ENCODE assay signal across 23 cellular contexts in genomic region chr5:9869616-9870288, GRCh38.
DNase-seq lines count a peak whose midpoint lies in the region; TF ChIP-seq lines count a peak whose summit lies in the region.
"Had no signal": no experiment of that assay in that cellular context is flagged by ENCODE, and none has a peak within 500 bp of the region (broad histone marks: within the 10 kb centered on the region; RNA-seq: fewer than 3 reads in every experiment).

No MANE protein-coding gene starts in this region.

- H3K4me3 Mint-ChIP-seq in chondrocyte (ENCODE audit: unreplicated experiment): no peak overlapping the region
- H3K4me3 Mint-ChIP-seq: activated naive CD8-positive, alpha-beta T cell treated with anti-CD3 and anti-CD28 coated beads, Interleukin-2, amount 50 U/mL, for 24 hours had no signal

- peaks cover 14% of the 10 kb centered on the region for H3K36me3 Mint-ChIP-seq in chondrocyte (ENCODE audit: low read depth)

- H2AFZ ChIP-seq in hepatocyte: no peak overlapping the region

- H4K20me1 ChIP-seq in hepatocyte (ENCODE audit: insufficient read depth, poor library complexity, severe bottlenecking): no peaks in the 10 kb centered on the region

- H3K4me1 Mint-ChIP-seq in chondrocyte (ENCODE audit: low read depth): peaks cover 15% of the 10 kb centered on the region
- H3K4me1 Mint-ChIP-seq: activated naive CD8-positive, alpha-beta T cell treated with anti-CD3 and anti-CD28 coated beads, Interleukin-2, amount 50 U/mL, for 24 hours had no signal

- 78% methylated on average over 2 of the region's 2 CpGs for WGBS in hepatocyte (ENCODE audit: low lambda C conversion rate, missing lambda C conversion rate)

- no peaks in the 10 kb centered on the region for H3K27me3 Mint-ChIP-seq in chondrocyte (ENCODE audit: low read depth)
- H3K27me3 Mint-ChIP-seq: activated naive CD8-positive, alpha-beta T cell treated with anti-CD3 and anti-CD28 coated beads, Interleukin-2, amount 50 U/mL, for 24 hours had no signal

- peaks cover 33% of the 10 kb centered on the region for H3K9me3 Mint-ChIP-seq in chondrocyte (ENCODE audit: low read depth)

- H3K27me3 ChIP-seq in BE2C (no peaks in the 10 kb centered on the region), hepatocyte (no peaks in the 10 kb centered on the region)
- H3K27me3 ChIP-seq: dorsolateral prefrontal cortex, gastrocnemius medialis, tibial artery had no signal

- DNase-seq in AG20443 (ENCODE audit: low spot score) (peak; percentile 59), NCI-H226 (peak; percentile 72), chondrocyte (ENCODE audit: low spot score) (no peak), kidney glomerular epithelial cell (lab: John Stamatoyannopoulos, UW) (peak; percentile 68), BE2C (no peak), T-helper 9 cell (no peak), hepatocyte (ENCODE audit: low spot score) (no peak)
- DNase-seq in stimulated activated CD4-positive, alpha-beta T cell treated with anti-CD3 and anti-CD28 coated beads, Interleukin-15, amount 100 ng/mL, for 24 hours: no peak
- DNase-seq: activated CD4-positive, alpha-beta T cell treated with anti-CD3 and anti-CD28 coated beads, Interleukin-2, amount 50 U/mL, for 1 hour; activated naive CD8-positive, alpha-beta T cell treated with anti-CD3 and anti-CD28 coated beads, Interleukin-2, amount 50 U/mL, for 24 hours; activated T-cell treated with anti-CD3 and anti-CD28 coated beads, Interleukin-2, amount 50 U/mL, for 48 hours; DMS79 treated with DMSO at 0.1 percent for 48 hours; dorsolateral prefrontal cortex; gastrocnemius medialis; NCI-H1694 treated with DMSO at 0.1 percent for 48 hours; NCI-H774; posterior cingulate gyrus; SIG-M5; stimulated activated CD4-positive, alpha-beta T cell treated with anti-CD3 and anti-CD28 coated beads, Interleukin-1b, Interleukin-23, amount 100 ng/mL, for 48 hours; stimulated activated CD8-positive, alpha-beta memory T cell treated with anti-CD3 and anti-CD28 coated beads, Interleukin-4, amount 100 ng/mL, for 48 hours; tibial artery had no signal

- no peaks in the 10 kb centered on the region for H3K36me3 ChIP-seq in BE2C
- H3K36me3 ChIP-seq in hepatocyte (replicated peaks; ENCODE audit: insufficient read depth, low read depth): no peaks in the 10 kb centered on the region
- H3K36me3 ChIP-seq: gastrocnemius medialis, tibial artery had no signal

- peak overlapping the region; percentile 59 for H3K27ac Mint-ChIP-seq in chondrocyte (ENCODE audit: unreplicated experiment)
- H3K27ac Mint-ChIP-seq: activated naive CD8-positive, alpha-beta T cell treated with anti-CD3 and anti-CD28 coated beads, Interleukin-2, amount 50 U/mL, for 24 hours had no signal

- H3K4me3 ChIP-seq in BE2C (ENCODE audit: low read depth, low read length): no peak overlapping the region
- no peak overlapping the region for H3K4me3 ChIP-seq in hepatocyte
- H3K4me3 ChIP-seq: dorsolateral prefrontal cortex, gastrocnemius medialis, K562, tibial artery had no signal

- H3K4me1 ChIP-seq in BE2C (peaks cover 5% of the 10 kb centered on the region), hepatocyte (ENCODE audit: insufficient read depth) (no peaks in the 10 kb centered on the region)
- H3K4me1 ChIP-seq: gastrocnemius medialis, tibial artery had no signal

- H3K9me3 ChIP-seq in BE2C: no peaks in the 10 kb centered on the region; the same call in 1 of the 2 replicates
- H3K9me3 ChIP-seq in hepatocyte (ENCODE audit: low read depth): peaks cover 11% of the 10 kb centered on the region

- H3K27ac ChIP-seq in hepatocyte: no peak overlapping the region
- H3K27ac ChIP-seq: C4-2B, gastrocnemius medialis, tibial artery had no signal

- TF ChIP-seq CTCF in chondrocyte (IDR thresholded peaks at IDR 0.05): no peak
- no peak for TF ChIP-seq CTCF in BE2C (IDR thresholded peaks at IDR 0.05; ENCODE audit: low read depth, low read length)
- TF ChIP-seq CTCF in hepatocyte (IDR thresholded peaks at IDR 0.05; ENCODE audit: poor library complexity): no peak

- H3K79me2 ChIP-seq in hepatocyte: no peaks in the 10 kb centered on the region

- H3K9me2 ChIP-seq in hepatocyte (replicated peaks; ENCODE audit: insufficient read depth): no peaks in the 10 kb centered on the region

- no peak overlapping the region for H3K4me2 ChIP-seq in hepatocyte

Comparison
In these comparisons a context has a peak if more than half of its experiments do, and no peak if none do; other contexts are left out.
1. DNase-seq: peak in AG20443 (single experiment), NCI-H226 (single experiment) and kidney glomerular epithelial cell (single experiment); none in chondrocyte (single experiment), stimulated activated CD4-positive, alpha-beta T cell treated with anti-CD3 and anti-CD28 coated beads, Interleukin-15, amount 100 ng/mL, for 24 hours (single experiment), BE2C (single experiment), T-helper 9 cell (single experiment) and hepatocyte (single experiment).